8 cellular contexts compared by ENCODE assay signal in the genomic region with DNA sequence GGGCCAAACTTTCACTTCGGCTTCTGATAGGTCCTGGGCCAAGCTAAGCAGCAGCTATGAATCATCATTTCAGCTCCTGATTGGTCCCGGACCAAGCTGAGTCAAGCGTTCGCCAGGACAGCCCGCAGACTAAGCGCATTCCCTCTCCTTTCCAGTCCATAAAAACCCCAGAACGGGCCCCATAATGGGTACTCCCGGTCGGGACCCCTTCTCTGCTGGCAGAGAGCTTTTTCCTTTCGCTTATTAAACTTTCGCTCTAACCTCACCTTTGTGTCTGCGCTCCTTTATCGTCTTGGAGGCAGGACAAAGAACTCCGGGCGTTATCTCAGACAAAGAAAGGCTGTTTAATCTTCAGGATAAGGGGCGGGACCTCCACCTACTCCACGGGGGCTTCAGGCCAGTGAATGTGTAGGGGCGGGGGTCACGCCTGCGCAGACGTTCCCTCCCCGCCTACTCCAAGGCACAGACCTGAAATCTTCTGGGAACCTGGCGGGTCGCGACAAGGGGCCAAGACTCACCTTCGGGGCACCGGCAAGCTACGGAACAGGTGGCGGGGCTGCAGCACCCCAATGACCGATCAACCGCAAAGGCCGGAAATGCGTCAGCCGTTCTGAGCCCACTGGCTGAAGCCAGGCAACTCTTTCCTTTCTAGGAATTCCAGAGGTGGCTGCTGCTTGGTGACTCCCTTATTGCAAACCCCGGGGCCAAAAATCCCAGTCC. TPM values are rescaled to one million over a fixed set of nuclear protein-coding genes. Genes with fewer than 3 reads are reported as not detected.
DNase-seq lines count a peak whose midpoint lies in the region; ATAC-seq lines count a peak whose summit lies in the region.

A gene (minus strand): TSS at position 585 of the 720 bp plus-strand sequence. CDS start 6,465 bp downstream, outside the sequence.

- DNase-seq in AG08395 (ENCODE audit: low spot score), result peak; percentile 94
- peak; percentile 96 to 97 for DNase-seq in NCI-H524 (lab: John Stamatoyannopoulos, UW)
- DNase-seq in activated CD4-positive, alpha-beta T cell treated with anti-CD3 and anti-CD28 coated beads, Interleukin-2, amount 50 U/mL, for 24 hours (ENCODE audit: low read depth in 1 of 2, low spot score in 1 of 2), result peak; percentile 47 to 81
- DNase-seq in dermis microvascular lymphatic vessel endothelial cell (ENCODE audit: low read depth in 2 of 2), result peak; percentile 98 to 99
- DNase-seq in left lobe of liver (ENCODE audit: low spot score), result peak; percentile 93
- peak; percentile 77 for DNase-seq in stimulated activated CD4-positive, alpha-beta T cell treated with anti-CD3 and anti-CD28 coated beads, Interleukin-2, amount 100 ng/mL, for 4 hours (ENCODE audit: low read depth)

- ATAC-seq in GM19025 (IDR thresholded peaks at IDR 0.05; ENCODE audit: low read depth, unreplicated experiment), result peak; percentile 90
- peak; percentile 82 for ATAC-seq in HG03196 (IDR thresholded peaks at IDR 0.05; ENCODE audit: unreplicated experiment)
- ATAC-seq in left lobe of liver, result peak; percentile 93

RNA-seq across cellular contexts. Expression of the gene that starts here (rescaled TPM):
- 6.6 and 12.1 TPM in 2 replicates for total RNA-seq in dermis microvascular lymphatic vessel endothelial cell
- total RNA-seq in left lobe of liver, result 2.4 TPM

Comparison
In these comparisons a context has a peak if more than half of its experiments do, and no peak if none do; other contexts are left out.
1. Peak in every context shown above with its lines: DNase-seq and ATAC-seq.